Comparison of ENCODE assay signal across 8 cellular contexts in genomic region chr12:69497308-69498026, GRCh38. TPM values are rescaled to one million over a fixed set of nuclear protein-coding genes. Genes with fewer than 3 reads are reported as not detected.
DNase-seq lines count a peak whose midpoint lies in the region; ATAC-seq and TF ChIP-seq lines count a peak whose summit lies in the region.

No MANE protein-coding gene starts in this region.

- H3K4me3 ChIP-seq in spleen = peak overlapping the region in 2 of 8 donors; percentile 9 to 10

- no peaks in the 10 kb centered on the region for H3K27me3 ChIP-seq in spleen (replicated peaks in 1 of 7)

- 55 to 70% (median 65%) methylated on average over 4 of the region's 4 CpGs for WGBS in spleen, 5 donors

- ATAC-seq in HG03139 (IDR thresholded peaks at IDR 0.05; ENCODE audit: unreplicated experiment) = peak; percentile 93

- in situ Hi-C loops in ACHN (cut with HindIII; ENCODE audit: low pct_ligation_motif_present, low pct_unique_long_range_greater_than_20kb, low sequenced_read_pairs) = no loop called here

- no peak for TF ChIP-seq POLR2A in spleen (IDR thresholded peaks at IDR 0.05)

- no peak for TF ChIP-seq CTCF in spleen (IDR thresholded peaks at IDR 0.05 in 8 of 11, conservative IDR thresholded peaks at IDR 0.05 in 3 of 11)

- intact Hi-C loops in spleen (cut with DNase I; ENCODE audit: low total_unique reads) = no loop called here

- peaks cover 9 to 46% (median 23%) of the 10 kb centered on the region in 6 donors for H3K4me1 ChIP-seq in spleen

- DNase-seq in ACHN = peak; percentile 82
- peak; percentile 34 for DNase-seq in GM19240 (ENCODE audit: insufficient read length, low spot score)
- peak; percentile 58 for DNase-seq in amniotic epithelial cell (ENCODE audit: low read depth)
- DNase-seq in spleen = no peak
- no peak for DNase-seq in amniotic stem cell (lab: John Stamatoyannopoulos, UW)
- DNase-seq in activated CD4-positive, alpha-beta T cell treated with anti-CD3 and anti-CD28 coated beads, Interleukin-2, amount 50 U/mL, for 48 hours = no peak
- no peak for DNase-seq in NCI-H2081 treated with DMSO at 0.1 percent for 48 hours (lab: John Stamatoyannopoulos, UW)

- no peaks in the 10 kb centered on the region for H3K9me3 ChIP-seq in spleen

- H3K27ac ChIP-seq in spleen = peak overlapping the region in 7 of 8 donors; percentile 22 to 77 (median 62)

- H3K36me3 ChIP-seq in spleen = peaks cover 0 to 1% (median 0%) of the 10 kb centered on the region in 6 donors

RNA-seq across cellular contexts. Expression of gene FRS2, which starts 27.3 kb away (rescaled TPM):
- 10 to 100 TPM; 25.3 to 51.7 (median 31.8) TPM for total RNA-seq in spleen
- polyA plus RNA-seq in spleen = 1 to 10 TPM; 3.4 to 4.8 (median 4.3) TPM

Comparison
In these comparisons a context has a peak if more than half of its experiments do, and no peak if none do; other contexts are left out.
1. DNase-seq: peak in ACHN (single experiment), GM19240 (single experiment) and amniotic epithelial cell (single experiment); none in spleen (single experiment), amniotic stem cell (single experiment), activated CD4-positive, alpha-beta T cell treated with anti-CD3 and anti-CD28 coated beads, Interleukin-2, amount 50 U/mL, for 48 hours (0 of 2) and NCI-H2081 treated with DMSO at 0.1 percent for 48 hours (single experiment).